ENCODE assay signal across 24 cellular contexts in the genomic region with DNA sequence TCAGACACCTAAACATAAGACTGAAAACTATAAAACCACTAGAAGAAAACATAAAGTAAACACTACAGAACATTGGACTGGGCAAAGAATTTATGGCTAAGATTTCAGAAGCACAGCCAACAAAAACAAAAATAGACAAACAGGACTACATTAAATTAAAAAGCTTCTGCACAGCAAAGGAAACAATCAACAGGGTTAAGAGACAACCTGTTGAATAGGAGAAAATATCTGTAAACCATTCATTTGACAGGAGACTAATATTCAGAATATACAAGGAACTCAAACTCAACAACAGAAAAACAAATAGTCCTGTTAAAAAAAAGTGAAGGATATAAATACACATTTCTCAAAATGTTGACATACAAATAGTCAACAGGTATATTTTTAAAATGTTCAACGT.
"Had no signal": no experiment of that assay in that cellular context is flagged by ENCODE, and none has a peak within 500 bp of the region (broad histone marks: within the 10 kb centered on the region; RNA-seq: fewer than 3 reads in every experiment).

No MANE protein-coding gene starts in this region.

- H3K36me3 ChIP-seq: colonic mucosa, esophagus muscularis mucosa, esophagus squamous epithelium, gastrocnemius medialis, gastroesophageal sphincter, heart left ventricle, heart right ventricle had no signal

- DNase-seq: colonic mucosa; cortex of kidney; dermis blood vessel endothelial cell; dorsolateral prefrontal cortex; effector CD4-positive, alpha-beta T cell; effector CD8-positive, alpha-beta T cell; effector memory CD4-positive, alpha-beta T cell; effector memory CD8-positive, alpha-beta T cell; endodermal cell; erythroblast; esophagus squamous epithelium; foreskin fibroblast; foreskin keratinocyte; foreskin melanocyte; gastrocnemius medialis; glutamatergic neuron; head of caudate nucleus; heart left ventricle; heart right ventricle had no signal

- ATAC-seq: effector memory CD8-positive, alpha-beta T cell; esophagus mucosa; foreskin keratinocyte; gastrocnemius medialis; gastroesophageal sphincter; heart left ventricle; heart right ventricle had no signal

- H3K4me3 ChIP-seq: colonic mucosa, coronary artery, dorsolateral prefrontal cortex, esophagus muscularis mucosa, esophagus squamous epithelium, gastrocnemius medialis, gastroesophageal sphincter, heart left ventricle, heart right ventricle had no signal

- H3K4me1 ChIP-seq: colonic mucosa, esophagus muscularis mucosa, esophagus squamous epithelium, foreskin keratinocyte, gastrocnemius medialis, gastroesophageal sphincter, heart left ventricle, heart right ventricle had no signal

- H3K27ac ChIP-seq: colonic mucosa, coronary artery, dorsolateral prefrontal cortex, epithelial cell of prostate, esophagus muscularis mucosa, esophagus squamous epithelium, foreskin keratinocyte, gastrocnemius medialis, gastroesophageal sphincter, heart left ventricle, heart right ventricle had no signal

- H3K9me3 ChIP-seq: colonic mucosa, esophagus squamous epithelium, gastrocnemius medialis had no signal
